9 cellular contexts compared by ENCODE assay signal in genomic region chr20:18001131-18001921, GRCh38. TPM values are rescaled to one million over a fixed set of nuclear protein-coding genes. Genes with fewer than 3 reads are reported as not detected.
DNase-seq lines count a peak whose midpoint lies in the region; ATAC-seq, FAIRE-seq and TF ChIP-seq lines count a peak whose summit lies in the region.
"Had no signal": no experiment of that assay in that cellular context is flagged by ENCODE, and none has a peak within 500 bp of the region (broad histone marks: within the 10 kb centered on the region; RNA-seq: fewer than 3 reads in every experiment).

No MANE protein-coding gene starts in this region.

- intact Hi-C loops in Right ventricle myocardium superior (cut with DNase I) = no loop called here

- no peaks in the 10 kb centered on the region for H3K27me3 ChIP-seq in WERI-Rb-1 (ENCODE audit: insufficient read depth, low read depth, severe bottlenecking)

- in situ Hi-C loops in G401 (cut with HindIII; ENCODE audit: low sequenced_read_pairs) = no loop called here

- peak; percentile 92 for ATAC-seq in Right ventricle myocardium superior (ENCODE audit: poor library complexity)

- DNase-seq in G401 (ENCODE audit: low spot score) (peak; percentile 6), amniotic epithelial cell (ENCODE audit: low read depth) (peak; percentile 93), Right ventricle myocardium superior (peak; percentile 71), retinal pigment epithelial cell (ENCODE audit: low read depth) (peak; percentile 63), NCI-H146 (lab: John Stamatoyannopoulos, UW) (no peak), GM19239 (ENCODE audit: insufficient read length, low spot score) (no peak), WERI-Rb-1 (no peak), HT-29 (ENCODE audit: low spot score) (no peak)
- DNase-seq: activated CD4-positive, alpha-beta T cell treated with anti-CD3 and anti-CD28 coated beads, Interleukin-2, amount 50 U/mL, for 48 hours had no signal

- no peaks in the 10 kb centered on the region for H3K36me3 ChIP-seq in WERI-Rb-1

- TF ChIP-seq CTCF in retinal pigment epithelial cell (conservative IDR thresholded peaks at IDR 0.05; ENCODE audit: low read depth, low read length) (no peak), WERI-Rb-1 (IDR thresholded peaks at IDR 0.05; ENCODE audit: low read depth, low read length) (no peak)

- H3K4me3 ChIP-seq in retinal pigment epithelial cell (ENCODE audit: low read length) = no peak overlapping the region
- H3K4me3 ChIP-seq in WERI-Rb-1 (ENCODE audit: low read depth, low read length) = no peak overlapping the region

- no peak for FAIRE-seq in GM19239 (lab: Jason Lieb, UNC)

- no peaks in the 10 kb centered on the region for H3K9me3 ChIP-seq in WERI-Rb-1 (ENCODE audit: severe bottlenecking)

- H3K27ac ChIP-seq in WERI-Rb-1 = no peak overlapping the region

RNA-seq across cellular contexts. Expression of gene MGME1, which starts 32.5 kb away (rescaled TPM):
- 20.9 and 34.5 TPM in 2 replicates for total RNA-seq in G401 (2014; rRNA removed; shearing (Covaris generic))
- total RNA-seq in Right ventricle myocardium superior = 14.2 TPM
- 10.9 and 14.0 TPM in 2 replicates for total RNA-seq in HT-29 (2014; rRNA removed; shearing (Covaris generic))

RNA-seq across cellular contexts. Expression of gene SNX5, which starts 32.7 kb away (rescaled TPM):
- total RNA-seq in G401 (2014; rRNA removed; shearing (Covaris generic)) = 150 and 169 TPM in 2 replicates
- total RNA-seq in Right ventricle myocardium superior = 39.9 TPM
- total RNA-seq in HT-29 (2014; rRNA removed; shearing (Covaris generic)) = 181 and 203 TPM in 2 replicates

RNA-seq across cellular contexts. Expression of gene OVOL2, which starts 56.4 kb away (rescaled TPM):
- not detected in 2 replicates for total RNA-seq in G401 (2014; rRNA removed; shearing (Covaris generic))
- not detected for total RNA-seq in Right ventricle myocardium superior
- total RNA-seq in HT-29 (2014; rRNA removed; shearing (Covaris generic)) = 17.9 and 18.8 TPM in 2 replicates

Comparison
In these comparisons a context has a peak if more than half of its experiments do, and no peak if none do; other contexts are left out.
1. DNase-seq: peak in G401 (single experiment), amniotic epithelial cell (single experiment), Right ventricle myocardium superior (single experiment) and retinal pigment epithelial cell (single experiment); none in NCI-H146 (single experiment), GM19239 (single experiment), WERI-Rb-1 (single experiment) and HT-29 (single experiment).
2. RNA of gene OVOL2, which starts 56.4 kb away (total RNA-seq): 17.9 to 18.8 TPM in HT-29; not detected in G401 and not detected in Right ventricle myocardium superior (single experiment); every median in the first group is over 10 times any median in the second.